13 cellular contexts compared by ENCODE assay signal in genomic region chr5:150142189-150142788, GRCh38. TPM values are rescaled to one million over a fixed set of nuclear protein-coding genes. Genes with fewer than 3 reads are reported as not detected.
DNase-seq lines count a peak whose midpoint lies in the region; ATAC-seq, FAIRE-seq and TF ChIP-seq lines count a peak whose summit lies in the region.
"Had no signal": no experiment of that assay in that cellular context is flagged by ENCODE, and none has a peak within 500 bp of the region (broad histone marks: within the 10 kb centered on the region; RNA-seq: fewer than 3 reads in every experiment).

No MANE protein-coding gene starts in this region.

- ATAC-seq in RWPE2 (ENCODE audit: low read depth) (no peak), HG03378 (IDR thresholded peaks at IDR 0.05; ENCODE audit: unreplicated experiment) (no peak)

- H3K27me3 ChIP-seq in RWPE2 (ENCODE audit: insufficient read depth, poor library complexity, severe bottlenecking) (no peaks in the 10 kb centered on the region), duodenal mucosa (ENCODE audit: control insufficient read depth in 1 of 2, insufficient read depth in 2 of 2, low read length in 2 of 2) (no peaks in the 10 kb centered on the region), muscle layer of duodenum (ENCODE audit: low read depth, low read length) (no peaks in the 10 kb centered on the region), thyroid gland (no peaks in the 10 kb centered on the region)

- H3K36me3 ChIP-seq in RWPE2 (ENCODE audit: low read depth) (no peaks in the 10 kb centered on the region), duodenal mucosa (ENCODE audit: control insufficient read depth in 1 of 2, insufficient read depth in 2 of 2, low read length in 2 of 2) (no peaks in the 10 kb centered on the region), muscle layer of duodenum (ENCODE audit: control insufficient read depth in 1 of 2, insufficient read depth in 2 of 2, low read length in 2 of 2) (peaks cover 0 to 3% of the 10 kb centered on the region in 2 donors), thyroid gland (no peaks in the 10 kb centered on the region)
- H3K36me3 ChIP-seq: WERI-Rb-1 had no signal

- WGBS in thyroid gland, 2 donors: 73% methylated on average over 9 of the region's 9 CpGs

- H3K9ac ChIP-seq in duodenal mucosa (ENCODE audit: low read depth in 1 of 2, low read length in 2 of 2): no peak overlapping the region

- H3K4me1 ChIP-seq in RWPE2 (ENCODE audit: insufficient read depth, poor library complexity, severe bottlenecking) (peaks cover 18% of the 10 kb centered on the region), duodenal mucosa (ENCODE audit: control insufficient read depth in 1 of 2, insufficient read depth in 2 of 2, low read length in 2 of 2) (peaks cover 21 to 42% of the 10 kb centered on the region in 2 donors), muscle layer of duodenum (ENCODE audit: control insufficient read depth in 1 of 2, insufficient read depth in 2 of 2, low read length in 2 of 2) (peaks cover 16 to 73% of the 10 kb centered on the region in 2 donors), thyroid gland (peaks cover 15 to 47% of the 10 kb centered on the region in 2 donors)

- H3K4me3 ChIP-seq in RWPE2 (ENCODE audit: severe bottlenecking): no peak overlapping the region
- H3K4me3 ChIP-seq in duodenal mucosa (ENCODE audit: low read depth in 1 of 2, low read length in 2 of 2): no peak overlapping the region
- no peak overlapping the region for H3K4me3 ChIP-seq in muscle layer of duodenum (ENCODE audit: low read depth in 1 of 2, low read length in 2 of 2)
- H3K4me3 ChIP-seq in thyroid gland (replicated peaks in 1 of 3): no peak overlapping the region

- DNase-seq in RWPE2 (ENCODE audit: low spot score): no peak
- no peak for DNase-seq in thyroid gland
- DNase-seq in GM12891 (ENCODE audit: insufficient read length, low spot score): no peak
- DNase-seq in NCI-H1048 (lab: John Stamatoyannopoulos, UW): no peak
- no peak for DNase-seq in HPDE6-E6E7 (ENCODE audit: extremely low spot score)
- DNase-seq: WERI-Rb-1 had no signal

- TF ChIP-seq CTCF in RWPE2 (IDR thresholded peaks at IDR 0.05; ENCODE audit: poor library complexity, severe bottlenecking) (no peak), thyroid gland (IDR thresholded peaks at IDR 0.05) (no peak)

- intact Hi-C loops in thyroid gland (cut with DNase I): no loop called here

- peak overlapping the region; percentile 84 for H3K27ac ChIP-seq in RWPE2 (ENCODE audit: poor library complexity, severe bottlenecking)
- peak overlapping the region; percentile 58 for H3K27ac ChIP-seq in duodenal mucosa (ENCODE audit: low read depth, low read length)
- H3K27ac ChIP-seq in muscle layer of duodenum (ENCODE audit: low read length): peak overlapping the region; percentile 76
- peak overlapping the region; percentile 32 to 43 (median 38) for H3K27ac ChIP-seq in thyroid gland
- H3K27ac ChIP-seq: WERI-Rb-1 had no signal

- H3K9me3 ChIP-seq in RWPE2 (ENCODE audit: severe bottlenecking): no peaks in the 10 kb centered on the region
- no peaks in the 10 kb centered on the region for H3K9me3 ChIP-seq in duodenal mucosa (ENCODE audit: control insufficient read depth in 1 of 2, low read length in 2 of 2)
- no peaks in the 10 kb centered on the region for H3K9me3 ChIP-seq in muscle layer of duodenum (ENCODE audit: control insufficient read depth in 1 of 2, low read length in 2 of 2)
- no peaks in the 10 kb centered on the region for H3K9me3 ChIP-seq in thyroid gland

- TF ChIP-seq POLR2A in thyroid gland (IDR thresholded peaks at IDR 0.05): no peak
- no peak for TF ChIP-seq POLR2A in GM12891 (IDR thresholded peaks at IDR 0.05; ENCODE audit: low read depth, low read length)

- FAIRE-seq in GM12891 (lab: Jason Lieb, UNC): no peak
- FAIRE-seq: GM19239 had no signal

TF ChIP-seq in GM12891, 5 proteins besides CTCF, POLR2A, EP300 and RAD21:
- TF ChIP-seq POU2F2 (IDR thresholded peaks at IDR 0.05; ENCODE audit: low read depth, low read length) (no peak), POLR2AphosphoS5 (IDR thresholded peaks at IDR 0.05; ENCODE audit: low read depth, low read length) (no peak)

RNA-seq across cellular contexts. Expression of gene PDGFRB, which starts 13.4 kb away (rescaled TPM):
- total RNA-seq in thyroid gland: 100 to 1,000 TPM in 2 of 4 donors, 10 to 100 TPM in 2; 47.3 to 108 (median 84.8) TPM
- polyA plus RNA-seq in GM12891 (2012; ENCODE audit: low read depth, missing spikeins): 2.1 TPM

RNA-seq across cellular contexts. Expression of gene CDX1, which starts 24.3 kb away (rescaled TPM):
- not detected for total RNA-seq in thyroid gland
- not detected for polyA plus RNA-seq in GM12891 (2012; ENCODE audit: low read depth, missing spikeins)
- total RNA-seq: LHCN-M2, renal cortical epithelial cell had no signal

RNA-seq across cellular contexts. Expression of gene SLC6A7, which starts 47.6 kb away (rescaled TPM):
- total RNA-seq in thyroid gland: not detected
- polyA plus RNA-seq in GM12891 (2012; ENCODE audit: low read depth, missing spikeins): 0.23 TPM
- total RNA-seq: kidney epithelial cell, LHCN-M2, renal cortical epithelial cell had no signal

RNA-seq across cellular contexts. Expression of gene CSF1R, which starts 55.9 kb away (rescaled TPM):
- total RNA-seq in thyroid gland: 10 to 100 TPM in 3 of 4 donors, 1 to 10 TPM in 1; 9.1 to 14.1 (median 11.4) TPM
- 0.63 TPM for polyA plus RNA-seq in GM12891 (2012; ENCODE audit: low read depth, missing spikeins)
- total RNA-seq: renal cortical epithelial cell had no signal
